16 cellular contexts compared by ENCODE assay signal in genomic region chr19:55550321-55550650, GRCh38. TPM values are rescaled to one million over a fixed set of nuclear protein-coding genes. Genes with fewer than 3 reads are reported as not detected.
A peak's percentile ranks its signal among the peaks of the same experiment; 100 is the strongest.
DNase-seq lines count a peak whose midpoint lies in the region; ATAC-seq and TF ChIP-seq lines count a peak whose summit lies in the region.
"Had no signal": no experiment of that assay in that cellular context is flagged by ENCODE, and none has a peak within 500 bp of the region (broad histone marks: within the 10 kb centered on the region; RNA-seq: fewer than 3 reads in every experiment).

No MANE protein-coding gene starts in this region.

- H3K27me3 Mint-ChIP-seq in Calu3 (ENCODE audit: unreplicated experiment) (peaks cover 10% of the 10 kb centered on the region), neural progenitor cell (ENCODE audit: insufficient read depth, low read depth) (peaks cover 19% of the 10 kb centered on the region)
- peaks cover 33% of the 10 kb centered on the region for H3K27me3 Mint-ChIP-seq in activated naive CD8-positive, alpha-beta T cell treated with anti-CD3 and anti-CD28 coated beads for 36 hours

- peaks cover 63% of the 10 kb centered on the region for H3K4me1 Mint-ChIP-seq in Calu3 (ENCODE audit: low read depth, unreplicated experiment)
- H3K4me1 Mint-ChIP-seq in neural progenitor cell: peaks cover 66% of the 10 kb centered on the region
- H3K4me1 Mint-ChIP-seq in activated naive CD8-positive, alpha-beta T cell treated with anti-CD3 and anti-CD28 coated beads for 36 hours: peaks cover 2% of the 10 kb centered on the region

- H3K9me3 ChIP-seq in NT2/D1 (ENCODE audit: insufficient read depth, low read length) (no peaks in the 10 kb centered on the region), neural progenitor cell (ENCODE audit: low read depth) (no peaks in the 10 kb centered on the region)
- H3K9me3 ChIP-seq: pancreas had no signal

- H3K4me1 ChIP-seq in NT2/D1 (ENCODE audit: insufficient read depth, insufficient read length) (peaks cover 2% of the 10 kb centered on the region), neural progenitor cell (peaks cover 74% of the 10 kb centered on the region)

- peak overlapping the region; percentile 93 for H3K27ac ChIP-seq in epithelial cell of prostate
- H3K27ac ChIP-seq in neural progenitor cell: peak overlapping the region; percentile 82
- H3K27ac ChIP-seq: C4-2B had no signal

- H3K36me3 Mint-ChIP-seq in Calu3 (ENCODE audit: insufficient read depth, unreplicated experiment) (peaks cover 24% of the 10 kb centered on the region), neural progenitor cell (no peaks in the 10 kb centered on the region)
- no peaks in the 10 kb centered on the region for H3K36me3 Mint-ChIP-seq in activated naive CD8-positive, alpha-beta T cell treated with anti-CD3 and anti-CD28 coated beads for 36 hours

- ATAC-seq in GM19455 (IDR thresholded peaks at IDR 0.05; ENCODE audit: unreplicated experiment): no peak
- ATAC-seq: activated CD8-positive, alpha-beta T cell treated with anti-CD3 and anti-CD28 coated beads, Interleukin-2, amount 10 ng/mL, durations not matched to agents 7 days and 5 days had no signal

- H3K27ac Mint-ChIP-seq in Calu3 (ENCODE audit: unreplicated experiment) (peak overlapping the region; percentile 94), neural progenitor cell (peak overlapping the region; percentile 26)
- H3K27ac Mint-ChIP-seq in activated naive CD8-positive, alpha-beta T cell treated with anti-CD3 and anti-CD28 coated beads for 36 hours: no peak overlapping the region
- H3K27ac Mint-ChIP-seq: activated CD8-positive, alpha-beta T cell treated with anti-CD3 and anti-CD28 coated beads, Interleukin-2, amount 10 ng/mL, durations not matched to agents 7 days and 5 days; stimulated activated naive CD8-positive, alpha-beta T cell treated with anti-CD3 and anti-CD28 coated beads, Interleukin-15, Interleukin-2, amounts not matched to agents 100 ng/mL and 50 ng/mL, for 24 hours had no signal

- peak overlapping the region; percentile 58 for H3K4me3 ChIP-seq in NT2/D1 (ENCODE audit: insufficient read length, low read depth)
- peak overlapping the region; percentile 45 for H3K4me3 ChIP-seq in neural progenitor cell

- H2AFZ ChIP-seq in neural progenitor cell (replicated peaks): peak overlapping the region; percentile 8

- peak overlapping the region; percentile 72 for H3K4me2 ChIP-seq in neural progenitor cell

- CTCF ChIA-PET in Calu3 (lab: Charles Lee): interaction anchor here (0.7 to 1.5 kb wide), 2 partner anchors 49 to 55 kb away, joined by 3 to 4 read pairs; partner anchors contain the start of genes FIZ1 and ZNF865

- H3K4me3 Mint-ChIP-seq in Calu3 (ENCODE audit: low read depth, unreplicated experiment) (peak overlapping the region; percentile 65), neural progenitor cell (peak overlapping the region; percentile 75)
- H3K4me3 Mint-ChIP-seq in activated naive CD8-positive, alpha-beta T cell treated with anti-CD3 and anti-CD28 coated beads for 36 hours: no peak overlapping the region
- H3K4me3 Mint-ChIP-seq: activated CD8-positive, alpha-beta T cell treated with anti-CD3 and anti-CD28 coated beads, Interleukin-2, amount 10 ng/mL, durations not matched to agents 7 days and 5 days; stimulated activated naive CD8-positive, alpha-beta T cell treated with anti-CD3 and anti-CD28 coated beads, Interleukin-15, Interleukin-2, amounts not matched to agents 100 ng/mL and 50 ng/mL, for 24 hours had no signal

- H4K20me1 ChIP-seq in neural progenitor cell (ENCODE audit: low read depth): no peaks in the 10 kb centered on the region

- BruUV-seq in Calu3 (replicated peaks; lab: Mats Ljungman, UMichigan): no TSS peak

- H3K36me3 ChIP-seq in NT2/D1 (ENCODE audit: insufficient read depth, insufficient read length, low read length) (no peaks in the 10 kb centered on the region), neural progenitor cell (no peaks in the 10 kb centered on the region)
- H3K36me3 ChIP-seq: pancreas had no signal

- peaks cover 62% of the 10 kb centered on the region for H3F3A ChIP-seq in neural progenitor cell (ENCODE audit: low read depth)

- H3K9me3 Mint-ChIP-seq in Calu3 (ENCODE audit: low read depth, unreplicated experiment) (no peaks in the 10 kb centered on the region), neural progenitor cell (no peaks in the 10 kb centered on the region)
- no peaks in the 10 kb centered on the region for H3K9me3 Mint-ChIP-seq in activated naive CD8-positive, alpha-beta T cell treated with anti-CD3 and anti-CD28 coated beads for 36 hours
- H3K9me3 Mint-ChIP-seq: stimulated activated naive CD8-positive, alpha-beta T cell treated with anti-CD3 and anti-CD28 coated beads, Interleukin-15, Interleukin-2, amounts not matched to agents 100 ng/mL and 50 ng/mL, for 24 hours had no signal

- TF ChIP-seq CTCF in Calu3 (IDR thresholded peaks at IDR 0.05; ENCODE audit: unreplicated experiment): no peak
- no peak for TF ChIP-seq CTCF in neural progenitor cell (IDR thresholded peaks at IDR 0.05)

- intact Hi-C loops in Calu3 (cut with micrococcal nuclease; ENCODE audit: unreplicated experiment): no loop called here

- peak overlapping the region; percentile 22 for H3K9ac ChIP-seq in NT2/D1 (ENCODE audit: insufficient read length, low read depth)
- no peak overlapping the region for H3K9ac ChIP-seq in neural progenitor cell

- H3K79me2 ChIP-seq in neural progenitor cell (ENCODE audit: low read depth): no peaks in the 10 kb centered on the region

- H3K27me3 ChIP-seq in NT2/D1 (ENCODE audit: insufficient read depth, insufficient read length) (peaks cover 21% of the 10 kb centered on the region), neural progenitor cell (no peaks in the 10 kb centered on the region)

- DNase-seq in Calu3 (no peak), NT2/D1 (ENCODE audit: low read depth, low spot score) (no peak), epithelial cell of prostate (ENCODE audit: low read depth, low spot score) (no peak), neural progenitor cell (ENCODE audit: low spot score) (no peak), cerebellum (ENCODE audit: low spot score) (no peak), midbrain (lab: John Stamatoyannopoulos, UW) (no peak)
- no peak for DNase-seq in activated naive CD8-positive, alpha-beta T cell treated with anti-CD3 and anti-CD28 coated beads for 36 hours
- DNase-seq: activated CD8-positive, alpha-beta T cell treated with anti-CD3 and anti-CD28 coated beads, Interleukin-2, amount 10 ng/mL, durations not matched to agents 7 days and 5 days; activated naive CD4-positive, alpha-beta T cell treated with anti-CD3 and anti-CD28 coated beads, Interleukin-2, amount 50 U/mL, for 16 hours; pancreas; T-helper 9 cell had no signal

RNA-seq across cellular contexts. Expression of gene SBK3, which starts 4.9 kb away (rescaled TPM):
- 0.57 and 0.78 TPM in 2 replicates for total RNA-seq in Calu3 (2022)
- total RNA-seq in neural progenitor cell (ENCODE audit: low replicate concordance): 3.3 and 15.1 TPM in 2 replicates
- not detected for total RNA-seq in activated naive CD8-positive, alpha-beta T cell treated with anti-CD3 and anti-CD28 coated beads for 36 hours
- total RNA-seq in cerebellum: not detected
- total RNA-seq: activated CD8-positive, alpha-beta T cell treated with anti-CD3 and anti-CD28 coated beads, Interleukin-2, amount 10 ng/mL, durations not matched to agents 7 days and 5 days; left colon; M059J had no signal

RNA-seq across cellular contexts. Expression of gene SBK2, which starts 13.4 kb away (rescaled TPM):
- not detected in 2 replicates for total RNA-seq in Calu3 (2022)
- total RNA-seq in neural progenitor cell (ENCODE audit: low replicate concordance): 6.2 TPM in 1 of 2 replicates, not detected in the other
- not detected for total RNA-seq in activated naive CD8-positive, alpha-beta T cell treated with anti-CD3 and anti-CD28 coated beads for 36 hours
- not detected for total RNA-seq in cerebellum
- total RNA-seq: activated CD8-positive, alpha-beta T cell treated with anti-CD3 and anti-CD28 coated beads, Interleukin-2, amount 10 ng/mL, durations not matched to agents 7 days and 5 days; left colon had no signal

RNA-seq across cellular contexts. Expression of gene ZNF579, which starts 30.4 kb away (rescaled TPM):
- total RNA-seq in Calu3 (2022) (29.8 and 33.4 TPM in 2 replicates), neural progenitor cell (ENCODE audit: low replicate concordance) (2.1 and 15.2 TPM in 2 replicates), cerebellum (3.9 TPM)
- 1 to 10 TPM; 5.5 to 6.1 TPM for total RNA-seq in activated naive CD8-positive, alpha-beta T cell treated with anti-CD3 and anti-CD28 coated beads for 36 hours

RNA-seq across cellular contexts. Expression of gene FIZ1, which starts 49.0 kb away (rescaled TPM):
- 18.6 and 23.0 TPM in 2 replicates for total RNA-seq in Calu3 (2022)
- total RNA-seq in neural progenitor cell (ENCODE audit: low replicate concordance): 4.8 and 10.8 TPM in 2 replicates
- 10 to 100 TPM; 19.8 to 20.7 TPM for total RNA-seq in activated naive CD8-positive, alpha-beta T cell treated with anti-CD3 and anti-CD28 coated beads for 36 hours
- 2.2 TPM for total RNA-seq in cerebellum

RNA-seq across cellular contexts. Expression of gene ZNF524, which starts 49.8 kb away (rescaled TPM):
- total RNA-seq in Calu3 (2022): 18.5 and 21.8 TPM in 2 replicates
- 3.2 and 5.4 TPM in 2 replicates for total RNA-seq in neural progenitor cell (ENCODE audit: low replicate concordance)
- 10 to 100 TPM; 10.8 to 11.5 TPM for total RNA-seq in activated naive CD8-positive, alpha-beta T cell treated with anti-CD3 and anti-CD28 coated beads for 36 hours
- 3.6 TPM for total RNA-seq in cerebellum
